Comparison of ENCODE assay signal across 1 cellular context in the genomic region with DNA sequence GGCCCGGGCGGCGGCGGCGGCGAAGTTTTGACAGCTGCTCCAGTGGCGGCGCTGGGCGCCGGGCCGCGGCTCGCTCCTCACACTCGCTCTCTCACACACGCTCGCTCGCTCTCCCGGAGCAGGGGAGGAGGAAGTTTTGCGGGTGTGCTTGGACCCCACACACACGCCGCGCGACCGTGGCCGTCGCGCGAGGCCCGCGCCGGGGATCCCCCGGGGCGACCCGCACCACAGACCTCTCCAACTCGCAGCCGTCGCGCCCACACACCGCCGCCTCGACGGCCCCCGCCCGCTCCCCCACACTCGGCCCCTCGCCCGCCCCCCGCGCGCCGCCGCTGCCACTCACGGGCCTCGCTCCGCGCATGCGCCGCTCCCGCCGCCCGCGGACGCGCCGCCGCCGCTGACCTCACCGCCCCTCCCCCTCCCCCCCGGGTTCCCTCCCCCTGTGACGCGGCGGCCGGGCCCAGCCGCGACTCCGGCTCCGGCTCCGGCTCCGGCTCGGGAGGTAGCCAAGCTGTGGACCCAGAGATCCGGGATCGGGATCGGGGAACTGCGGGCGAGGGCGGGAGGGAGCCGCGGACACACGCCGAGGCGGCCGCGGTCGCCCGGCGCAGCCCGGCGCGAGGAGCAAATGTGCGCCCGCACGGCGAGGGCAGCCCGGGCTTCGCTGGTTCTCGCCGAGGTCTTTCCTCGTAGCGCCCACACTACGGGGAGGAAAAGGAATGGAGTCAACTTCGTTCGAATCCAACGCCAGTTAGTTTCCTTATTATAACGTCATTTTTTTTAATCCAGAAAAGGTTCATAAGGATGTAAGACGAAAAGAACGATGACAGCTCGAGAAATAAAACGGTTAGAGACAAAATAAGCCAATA.
TF ChIP-seq lines count a peak whose summit lies in the region.

No MANE protein-coding gene starts in this region.

TF ChIP-seq in HepG2, 621 proteins besides CTCF, POLR2A, EP300 and RAD21 (continued from another document and continues in another):
- TF ChIP-seq, protein P1, sequence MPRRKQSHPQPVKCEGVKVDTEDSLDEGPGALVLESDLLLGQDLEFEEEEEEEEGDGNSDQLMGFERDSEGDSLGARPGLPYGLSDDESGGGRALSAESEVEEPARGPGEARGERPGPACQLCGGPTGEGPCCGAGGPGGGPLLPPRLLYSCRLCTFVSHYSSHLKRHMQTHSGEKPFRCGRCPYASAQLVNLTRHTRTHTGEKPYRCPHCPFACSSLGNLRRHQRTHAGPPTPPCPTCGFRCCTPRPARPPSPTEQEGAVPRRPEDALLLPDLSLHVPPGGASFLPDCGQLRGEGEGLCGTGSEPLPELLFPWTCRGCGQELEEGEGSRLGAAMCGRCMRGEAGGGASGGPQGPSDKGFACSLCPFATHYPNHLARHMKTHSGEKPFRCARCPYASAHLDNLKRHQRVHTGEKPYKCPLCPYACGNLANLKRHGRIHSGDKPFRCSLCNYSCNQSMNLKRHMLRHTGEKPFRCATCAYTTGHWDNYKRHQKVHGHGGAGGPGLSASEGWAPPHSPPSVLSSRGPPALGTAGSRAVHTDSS (CRISPR knock-in tag; conservative IDR thresholded peaks at IDR 0.05), result no peak
- TF ChIP-seq, protein P2, sequence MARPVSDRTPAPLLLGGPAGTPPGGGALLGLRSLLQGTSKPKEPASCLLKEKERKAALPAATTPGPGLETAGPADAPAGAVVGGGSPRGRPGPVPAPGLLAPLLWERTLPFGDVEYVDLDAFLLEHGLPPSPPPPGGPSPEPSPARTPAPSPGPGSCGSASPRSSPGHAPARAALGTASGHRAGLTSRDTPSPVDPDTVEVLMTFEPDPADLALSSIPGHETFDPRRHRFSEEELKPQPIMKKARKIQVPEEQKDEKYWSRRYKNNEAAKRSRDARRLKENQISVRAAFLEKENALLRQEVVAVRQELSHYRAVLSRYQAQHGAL (CRISPR knock-in tag; IDR thresholded peaks at IDR 0.05; ENCODE audit: not compliant biosample characterization), result no peak
- TF ChIP-seq ZNF563 (CRISPR knock-in tag; IDR thresholded peaks at IDR 0.05) (peak; percentile 64; the same call in 1 of the 2 replicates), ZNF484 (CRISPR knock-in tag; IDR thresholded peaks at IDR 0.05; ENCODE audit: borderline replicate concordance, low read depth) (no peak), AKAP8 (CRISPR knock-in tag; IDR thresholded peaks at IDR 0.05) (no peak), ARNT2 (CRISPR knock-in tag; IDR thresholded peaks at IDR 0.05; ENCODE audit: low read depth) (peak; percentile 87), ZNF101 (CRISPR knock-in tag; IDR thresholded peaks at IDR 0.05; ENCODE audit: borderline replicate concordance, low read depth) (no peak), PAX8 (CRISPR knock-in tag; IDR thresholded peaks at IDR 0.05; ENCODE audit: borderline replicate concordance) (no peak), ZNF839 (CRISPR knock-in tag; IDR thresholded peaks at IDR 0.05; ENCODE audit: borderline replicate concordance) (no peak), ZNF768 (CRISPR knock-in tag; IDR thresholded peaks at IDR 0.05) (no peak), ZNF720 (CRISPR knock-in tag; IDR thresholded peaks at IDR 0.05) (no peak), ZNF331 (CRISPR knock-in tag; IDR thresholded peaks at IDR 0.05) (peak; percentile 62; the same call in 1 of the 2 replicates), ZNF136 (CRISPR knock-in tag; IDR thresholded peaks at IDR 0.05; ENCODE audit: low read depth) (no peak), ATF7 (IDR thresholded peaks at IDR 0.05) (no peak), ATF7 (CRISPR knock-in tag; IDR thresholded peaks at IDR 0.05) (no peak), ZEB1 (IDR thresholded peaks at IDR 0.05; ENCODE audit: insufficient replicate concordance, low read depth) (no peak), ZNF224 (CRISPR knock-in tag; IDR thresholded peaks at IDR 0.05) (no peak), TRIM24 (CRISPR knock-in tag; IDR thresholded peaks at IDR 0.05) (no peak), CBX1 (IDR thresholded peaks at IDR 0.05; ENCODE audit: low read depth) (peak; percentile 24), ZFP36 (IDR thresholded peaks at IDR 0.05; ENCODE audit: borderline replicate concordance, low read depth, low read length, partially characterized antibody) (no peak), MZF1 (CRISPR knock-in tag; IDR thresholded peaks at IDR 0.05; ENCODE audit: borderline replicate concordance) (no peak), IRF2 (CRISPR knock-in tag; IDR thresholded peaks at IDR 0.05) (0 out of 2 replicates have a peak, but pooled peaks have one; percentile 33), HNF4G (IDR thresholded peaks at IDR 0.05; ENCODE audit: borderline replicate concordance, low read depth, low read length) (no peak), HNF4G (CRISPR knock-in tag; IDR thresholded peaks at IDR 0.05; ENCODE audit: borderline replicate concordance, low read depth) (no peak), MTF1 (CRISPR knock-in tag; IDR thresholded peaks at IDR 0.05) (no peak), KLF9 (CRISPR knock-in tag; IDR thresholded peaks at IDR 0.05; ENCODE audit: low read depth) (no peak), ZNF121 (CRISPR knock-in tag; IDR thresholded peaks at IDR 0.05) (peak; percentile 48; the same call in 1 of the 2 replicates), MYC (CRISPR knock-in tag; IDR thresholded peaks at IDR 0.05; ENCODE audit: borderline replicate concordance) (peak; percentile 58; the same call in 1 of the 2 replicates), TEAD3 (CRISPR knock-in tag; optimal IDR thresholded peaks at IDR 0.05; ENCODE audit: borderline replicate concordance) (no peak), SIN3B (IDR thresholded peaks at IDR 0.05; ENCODE audit: low read length) (no peak), ZNF577 (CRISPR knock-in tag; IDR thresholded peaks at IDR 0.05; ENCODE audit: borderline replicate concordance, low read depth) (no peak), FOXO1 (CRISPR knock-in tag; IDR thresholded peaks at IDR 0.05) (peak; percentile 22; the same call in 1 of the 2 replicates)
- TF ChIP-seq, protein P3, sequence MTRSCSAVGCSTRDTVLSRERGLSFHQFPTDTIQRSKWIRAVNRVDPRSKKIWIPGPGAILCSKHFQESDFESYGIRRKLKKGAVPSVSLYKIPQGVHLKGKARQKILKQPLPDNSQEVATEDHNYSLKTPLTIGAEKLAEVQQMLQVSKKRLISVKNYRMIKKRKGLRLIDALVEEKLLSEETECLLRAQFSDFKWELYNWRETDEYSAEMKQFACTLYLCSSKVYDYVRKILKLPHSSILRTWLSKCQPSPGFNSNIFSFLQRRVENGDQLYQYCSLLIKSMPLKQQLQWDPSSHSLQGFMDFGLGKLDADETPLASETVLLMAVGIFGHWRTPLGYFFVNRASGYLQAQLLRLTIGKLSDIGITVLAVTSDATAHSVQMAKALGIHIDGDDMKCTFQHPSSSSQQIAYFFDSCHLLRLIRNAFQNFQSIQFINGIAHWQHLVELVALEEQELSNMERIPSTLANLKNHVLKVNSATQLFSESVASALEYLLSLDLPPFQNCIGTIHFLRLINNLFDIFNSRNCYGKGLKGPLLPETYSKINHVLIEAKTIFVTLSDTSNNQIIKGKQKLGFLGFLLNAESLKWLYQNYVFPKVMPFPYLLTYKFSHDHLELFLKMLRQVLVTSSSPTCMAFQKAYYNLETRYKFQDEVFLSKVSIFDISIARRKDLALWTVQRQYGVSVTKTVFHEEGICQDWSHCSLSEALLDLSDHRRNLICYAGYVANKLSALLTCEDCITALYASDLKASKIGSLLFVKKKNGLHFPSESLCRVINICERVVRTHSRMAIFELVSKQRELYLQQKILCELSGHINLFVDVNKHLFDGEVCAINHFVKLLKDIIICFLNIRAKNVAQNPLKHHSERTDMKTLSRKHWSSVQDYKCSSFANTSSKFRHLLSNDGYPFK (CRISPR knock-in tag; IDR thresholded peaks at IDR 0.05; ENCODE audit: borderline replicate concordance), result no peak
- TF ChIP-seq, protein P4, sequence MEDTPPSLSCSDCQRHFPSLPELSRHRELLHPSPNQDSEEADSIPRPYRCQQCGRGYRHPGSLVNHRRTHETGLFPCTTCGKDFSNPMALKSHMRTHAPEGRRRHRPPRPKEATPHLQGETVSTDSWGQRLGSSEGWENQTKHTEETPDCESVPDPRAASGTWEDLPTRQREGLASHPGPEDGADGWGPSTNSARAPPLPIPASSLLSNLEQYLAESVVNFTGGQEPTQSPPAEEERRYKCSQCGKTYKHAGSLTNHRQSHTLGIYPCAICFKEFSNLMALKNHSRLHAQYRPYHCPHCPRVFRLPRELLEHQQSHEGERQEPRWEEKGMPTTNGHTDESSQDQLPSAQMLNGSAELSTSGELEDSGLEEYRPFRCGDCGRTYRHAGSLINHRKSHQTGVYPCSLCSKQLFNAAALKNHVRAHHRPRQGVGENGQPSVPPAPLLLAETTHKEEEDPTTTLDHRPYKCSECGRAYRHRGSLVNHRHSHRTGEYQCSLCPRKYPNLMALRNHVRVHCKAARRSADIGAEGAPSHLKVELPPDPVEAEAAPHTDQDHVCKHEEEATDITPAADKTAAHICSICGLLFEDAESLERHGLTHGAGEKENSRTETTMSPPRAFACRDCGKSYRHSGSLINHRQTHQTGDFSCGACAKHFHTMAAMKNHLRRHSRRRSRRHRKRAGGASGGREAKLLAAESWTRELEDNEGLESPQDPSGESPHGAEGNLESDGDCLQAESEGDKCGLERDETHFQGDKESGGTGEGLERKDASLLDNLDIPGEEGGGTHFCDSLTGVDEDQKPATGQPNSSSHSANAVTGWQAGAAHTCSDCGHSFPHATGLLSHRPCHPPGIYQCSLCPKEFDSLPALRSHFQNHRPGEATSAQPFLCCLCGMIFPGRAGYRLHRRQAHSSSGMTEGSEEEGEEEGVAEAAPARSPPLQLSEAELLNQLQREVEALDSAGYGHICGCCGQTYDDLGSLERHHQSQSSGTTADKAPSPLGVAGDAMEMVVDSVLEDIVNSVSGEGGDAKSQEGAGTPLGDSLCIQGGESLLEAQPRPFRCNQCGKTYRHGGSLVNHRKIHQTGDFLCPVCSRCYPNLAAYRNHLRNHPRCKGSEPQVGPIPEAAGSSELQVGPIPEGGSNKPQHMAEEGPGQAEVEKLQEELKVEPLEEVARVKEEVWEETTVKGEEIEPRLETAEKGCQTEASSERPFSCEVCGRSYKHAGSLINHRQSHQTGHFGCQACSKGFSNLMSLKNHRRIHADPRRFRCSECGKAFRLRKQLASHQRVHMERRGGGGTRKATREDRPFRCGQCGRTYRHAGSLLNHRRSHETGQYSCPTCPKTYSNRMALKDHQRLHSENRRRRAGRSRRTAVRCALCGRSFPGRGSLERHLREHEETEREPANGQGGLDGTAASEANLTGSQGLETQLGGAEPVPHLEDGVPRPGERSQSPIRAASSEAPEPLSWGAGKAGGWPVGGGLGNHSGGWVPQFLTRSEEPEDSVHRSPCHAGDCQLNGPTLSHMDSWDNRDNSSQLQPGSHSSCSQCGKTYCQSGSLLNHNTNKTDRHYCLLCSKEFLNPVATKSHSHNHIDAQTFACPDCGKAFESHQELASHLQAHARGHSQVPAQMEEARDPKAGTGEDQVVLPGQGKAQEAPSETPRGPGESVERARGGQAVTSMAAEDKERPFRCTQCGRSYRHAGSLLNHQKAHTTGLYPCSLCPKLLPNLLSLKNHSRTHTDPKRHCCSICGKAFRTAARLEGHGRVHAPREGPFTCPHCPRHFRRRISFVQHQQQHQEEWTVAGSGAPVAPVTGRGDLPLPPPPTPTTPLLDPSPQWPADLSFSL (CRISPR knock-in tag; IDR thresholded peaks at IDR 0.05), result no peak
- TF ChIP-seq, protein P5, sequence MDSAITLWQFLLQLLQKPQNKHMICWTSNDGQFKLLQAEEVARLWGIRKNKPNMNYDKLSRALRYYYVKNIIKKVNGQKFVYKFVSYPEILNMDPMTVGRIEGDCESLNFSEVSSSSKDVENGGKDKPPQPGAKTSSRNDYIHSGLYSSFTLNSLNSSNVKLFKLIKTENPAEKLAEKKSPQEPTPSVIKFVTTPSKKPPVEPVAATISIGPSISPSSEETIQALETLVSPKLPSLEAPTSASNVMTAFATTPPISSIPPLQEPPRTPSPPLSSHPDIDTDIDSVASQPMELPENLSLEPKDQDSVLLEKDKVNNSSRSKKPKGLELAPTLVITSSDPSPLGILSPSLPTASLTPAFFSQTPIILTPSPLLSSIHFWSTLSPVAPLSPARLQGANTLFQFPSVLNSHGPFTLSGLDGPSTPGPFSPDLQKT (CRISPR knock-in tag; IDR thresholded peaks at IDR 0.05; ENCODE audit: borderline replicate concordance), result no peak
- TF ChIP-seq, protein P6, sequence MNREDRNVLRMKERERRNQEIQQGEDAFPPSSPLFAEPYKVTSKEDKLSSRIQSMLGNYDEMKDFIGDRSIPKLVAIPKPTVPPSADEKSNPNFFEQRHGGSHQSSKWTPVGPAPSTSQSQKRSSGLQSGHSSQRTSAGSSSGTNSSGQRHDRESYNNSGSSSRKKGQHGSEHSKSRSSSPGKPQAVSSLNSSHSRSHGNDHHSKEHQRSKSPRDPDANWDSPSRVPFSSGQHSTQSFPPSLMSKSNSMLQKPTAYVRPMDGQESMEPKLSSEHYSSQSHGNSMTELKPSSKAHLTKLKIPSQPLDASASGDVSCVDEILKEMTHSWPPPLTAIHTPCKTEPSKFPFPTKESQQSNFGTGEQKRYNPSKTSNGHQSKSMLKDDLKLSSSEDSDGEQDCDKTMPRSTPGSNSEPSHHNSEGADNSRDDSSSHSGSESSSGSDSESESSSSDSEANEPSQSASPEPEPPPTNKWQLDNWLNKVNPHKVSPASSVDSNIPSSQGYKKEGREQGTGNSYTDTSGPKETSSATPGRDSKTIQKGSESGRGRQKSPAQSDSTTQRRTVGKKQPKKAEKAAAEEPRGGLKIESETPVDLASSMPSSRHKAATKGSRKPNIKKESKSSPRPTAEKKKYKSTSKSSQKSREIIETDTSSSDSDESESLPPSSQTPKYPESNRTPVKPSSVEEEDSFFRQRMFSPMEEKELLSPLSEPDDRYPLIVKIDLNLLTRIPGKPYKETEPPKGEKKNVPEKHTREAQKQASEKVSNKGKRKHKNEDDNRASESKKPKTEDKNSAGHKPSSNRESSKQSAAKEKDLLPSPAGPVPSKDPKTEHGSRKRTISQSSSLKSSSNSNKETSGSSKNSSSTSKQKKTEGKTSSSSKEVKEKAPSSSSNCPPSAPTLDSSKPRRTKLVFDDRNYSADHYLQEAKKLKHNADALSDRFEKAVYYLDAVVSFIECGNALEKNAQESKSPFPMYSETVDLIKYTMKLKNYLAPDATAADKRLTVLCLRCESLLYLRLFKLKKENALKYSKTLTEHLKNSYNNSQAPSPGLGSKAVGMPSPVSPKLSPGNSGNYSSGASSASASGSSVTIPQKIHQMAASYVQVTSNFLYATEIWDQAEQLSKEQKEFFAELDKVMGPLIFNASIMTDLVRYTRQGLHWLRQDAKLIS (CRISPR knock-in tag; IDR thresholded peaks at IDR 0.05), result no peak
- TF ChIP-seq, protein P7, sequence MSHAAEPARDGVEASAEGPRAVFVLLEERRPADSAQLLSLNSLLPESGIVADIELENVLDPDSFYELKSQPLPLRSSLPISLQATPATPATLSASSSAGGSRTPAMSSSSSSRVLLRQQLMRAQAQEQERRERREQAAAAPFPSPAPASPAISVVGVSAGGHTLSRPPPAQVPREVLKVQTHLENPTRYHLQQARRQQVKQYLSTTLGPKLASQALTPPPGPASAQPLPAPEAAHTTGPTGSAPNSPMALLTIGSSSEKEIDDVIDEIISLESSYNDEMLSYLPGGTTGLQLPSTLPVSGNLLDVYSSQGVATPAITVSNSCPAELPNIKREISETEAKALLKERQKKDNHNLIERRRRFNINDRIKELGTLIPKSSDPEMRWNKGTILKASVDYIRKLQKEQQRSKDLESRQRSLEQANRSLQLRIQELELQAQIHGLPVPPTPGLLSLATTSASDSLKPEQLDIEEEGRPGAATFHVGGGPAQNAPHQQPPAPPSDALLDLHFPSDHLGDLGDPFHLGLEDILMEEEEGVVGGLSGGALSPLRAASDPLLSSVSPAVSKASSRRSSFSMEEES (CRISPR knock-in tag; IDR thresholded peaks at IDR 0.05), result no peak
